33 cellular contexts compared by ENCODE assay signal in genomic region chr20:62872184-62872862, GRCh38. TPM values are rescaled to one million over a fixed set of nuclear protein-coding genes. Genes with fewer than 3 reads are reported as not detected.
DNase-seq lines count a peak whose midpoint lies in the region; FAIRE-seq and TF ChIP-seq lines count a peak whose summit lies in the region.
"Had no signal": no experiment of that assay in that cellular context is flagged by ENCODE, and none has a peak within 500 bp of the region (broad histone marks: within the 10 kb centered on the region; RNA-seq: fewer than 3 reads in every experiment).

No MANE protein-coding gene starts in this region.

- no peak for FAIRE-seq in frontal cortex (lab: Jason Lieb, UNC)
- FAIRE-seq: GM19239, H54, TTC549 had no signal

- H3K4me3 ChIP-seq in prostate gland: no peak overlapping the region
- H3K4me3 ChIP-seq: breast epithelium, SJCRH30, skin epidermis, thyroid gland had no signal

- TF ChIP-seq POLR2A in prostate gland (IDR thresholded peaks at IDR 0.05): no peak

- no peaks in the 10 kb centered on the region for H3K27me3 ChIP-seq in prostate gland (replicated peaks; ENCODE audit: insufficient read depth)
- H3K27me3 ChIP-seq: breast epithelium, thyroid gland had no signal

- no peaks in the 10 kb centered on the region for H3K9me3 ChIP-seq in prostate gland
- H3K9me3 ChIP-seq: breast epithelium, SJCRH30, thyroid gland had no signal

- H3K36me3 ChIP-seq in prostate gland: no peaks in the 10 kb centered on the region
- H3K36me3 ChIP-seq: breast epithelium, SJCRH30, thyroid gland had no signal

- H3K4me1 ChIP-seq in prostate gland (replicated peaks): no peaks in the 10 kb centered on the region

- H3K27ac ChIP-seq in prostate gland: no peak overlapping the region
- H3K27ac ChIP-seq: breast epithelium, epithelial cell of prostate, SJCRH30, skin epidermis, thyroid gland had no signal

- TF ChIP-seq CTCF in prostate gland (IDR thresholded peaks at IDR 0.05): no peak

- intact Hi-C loops in prostate gland (cut with DNase I): loop anchor here (5.0 kb wide), 1 partner anchor 135 kb away; the partner anchor contains the start of gene BHLHE23

- peak; percentile 87 for DNase-seq in CD1c-positive myeloid dendritic cell (ENCODE audit: extremely low spot score)
- peak; percentile 80 for DNase-seq in DMS53 (lab: John Stamatoyannopoulos, UW)
- peak; percentile 32 for DNase-seq in NCI-H774 (lab: John Stamatoyannopoulos, UW)
- DNase-seq in fibroblast of gingiva (ENCODE audit: low read depth): peak; percentile 24
- DNase-seq in amniotic stem cell (lab: John Stamatoyannopoulos, UW): no peak
- DNase-seq in frontal cortex (ENCODE audit: low spot score in 2 of 2): no peak
- no peak for DNase-seq in prostate gland (ENCODE audit: low spot score)
- DNase-seq in NCI-H1694 (lab: John Stamatoyannopoulos, UW): no peak
- DNase-seq: activated CD4-positive, alpha-beta memory T cell treated with anti-CD3 and anti-CD28 coated beads, Interleukin-2, amount 10 ng/mL, durations not matched to agents 7 days and 5 days; activated CD8-positive, alpha-beta memory T cell treated with anti-CD3 and anti-CD28 coated beads, Interleukin-2, amount 50 U/mL, for 48 hours; activated naive CD4-positive, alpha-beta T cell treated with anti-CD3 and anti-CD28 coated beads, Interleukin-2, amount 50 U/mL, for 16 hours; CD4-positive, alpha-beta memory T cell; DMS79; effector CD8-positive, alpha-beta T cell; GDM1; islet precursor cell; Karpas-422; naive thymus-derived CD8-positive, alpha-beta T cell; NCI-H1048; NCI-H1930; NCI-H446; occipital lobe; SJCRH30; stimulated activated CD8-positive, alpha-beta memory T cell treated with anti-CD3 and anti-CD28 coated beads, Interleukin-4, amount 100 ng/mL, for 48 hours; stimulated activated naive CD8-positive, alpha-beta T cell treated with anti-CD3 and anti-CD28 coated beads, Interleukin-15, amount 100 ng/mL, for 72 hours; thyroid gland had no signal

- WGBS in prostate gland: 68% methylated on average over 19 of the region's 19 CpGs

RNA-seq across cellular contexts. Expression of gene TCFL5, which starts 10.7 kb away (rescaled TPM):
- total RNA-seq in frontal cortex: 6.1 TPM
- 10 to 100 TPM in 1 of 2 donors, 1 to 10 TPM in 1; 7.1 to 24.8 TPM for total RNA-seq in prostate gland

RNA-seq across cellular contexts. Expression of gene DIDO1, which starts 54.0 kb away (rescaled TPM):
- total RNA-seq in frontal cortex (37.5 TPM), prostate gland (10 to 100 TPM; 68.5 to 75.9 TPM)

RNA-seq across cellular contexts. Expression of gene COL9A3, which starts 55.5 kb away (rescaled TPM):
- 10.2 TPM for total RNA-seq in frontal cortex
- 1 to 10 TPM; 5.8 to 6.5 TPM for total RNA-seq in prostate gland
- total RNA-seq: activated CD4-positive, alpha-beta memory T cell treated with anti-CD3 and anti-CD28 coated beads, Interleukin-2, amount 10 ng/mL, durations not matched to agents 7 days and 5 days; activated T-helper 17 cell treated with anti-CD3 and anti-CD28 coated beads, Interleukin-2, amount 50 U/mL, for 72 hours; CD4-positive, alpha-beta memory T cell had no signal

Comparison
In these comparisons a context has a peak if more than half of its experiments do, and no peak if none do; other contexts are left out.
1. DNase-seq: peak in CD1c-positive myeloid dendritic cell (single experiment), DMS53 (single experiment), NCI-H774 (single experiment) and fibroblast of gingiva (single experiment); none in amniotic stem cell (single experiment), frontal cortex (0 of 2), prostate gland (single experiment) and NCI-H1694 (single experiment).